In the genomic region with DNA sequence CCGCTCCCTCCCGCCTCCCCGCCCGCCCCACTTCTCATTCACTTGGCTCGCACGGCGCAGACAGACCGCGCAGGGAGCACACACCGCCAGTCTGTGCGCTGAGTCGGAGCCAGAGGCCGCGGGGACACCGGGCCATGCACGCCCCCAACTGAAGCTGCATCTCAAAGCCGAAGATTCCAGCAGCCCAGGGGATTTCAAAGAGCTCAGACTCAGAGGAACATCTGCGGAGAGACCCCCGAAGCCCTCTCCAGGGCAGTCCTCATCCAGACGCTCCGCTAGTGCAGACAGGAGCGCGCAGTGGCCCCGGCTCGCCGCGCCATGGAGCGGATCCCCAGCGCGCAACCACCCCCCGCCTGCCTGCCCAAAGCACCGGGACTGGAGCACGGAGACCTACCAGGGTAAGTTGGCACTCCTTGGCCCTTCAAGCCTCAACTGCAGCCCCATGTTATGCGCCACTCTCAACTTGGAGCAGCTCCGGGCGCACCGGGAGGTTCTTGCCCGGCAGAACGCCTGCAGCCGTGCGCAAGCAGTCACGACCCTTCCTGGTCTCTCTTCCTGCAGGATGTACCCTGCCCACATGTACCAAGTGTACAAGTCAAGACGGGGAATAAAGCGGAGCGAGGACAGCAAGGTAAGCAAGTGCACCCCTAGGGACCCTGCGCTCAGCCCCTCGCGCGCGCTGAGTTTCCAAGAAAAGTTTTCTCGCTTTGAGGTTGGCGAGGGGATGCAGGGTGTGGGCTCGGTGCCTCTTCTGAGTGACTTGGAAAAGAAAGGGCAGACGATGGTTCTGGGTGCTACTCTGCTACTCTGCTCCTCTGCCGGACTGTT, we compare ENCODE assay signal across 8 cellular contexts. TPM values are rescaled to one million over a fixed set of nuclear protein-coding genes. Genes with fewer than 3 reads are reported as not detected.
DNase-seq lines count a peak whose midpoint lies in the region; ATAC-seq and TF ChIP-seq lines count a peak whose summit lies in the region.

A gene (plus strand): TSS at position 37 of the 828 bp plus-strand sequence. CDS start 282 bp downstream, at position 319.

- H3K27ac Mint-ChIP-seq in Caco-2 (ENCODE audit: unreplicated experiment) = peak within 1 kb of the TSS; percentile 67

- TSS peak; percentile 33 for BruUV-seq in Caco-2 (replicated peaks; lab: Mats Ljungman, UMichigan)

- H3K27ac ChIP-seq in adrenal gland = peak within 1 kb of the TSS; percentile 98 to 100 (median 99)
- H3K27ac ChIP-seq in right cardiac atrium (ENCODE audit: low read length) = peak within 1 kb of the TSS; percentile 99

- CTCF ChIA-PET in Caco-2 (lab: Charles Lee) = interaction anchor here (0.8 to 2.3 kb wide), 10 partner anchors 36 to 268 kb away, joined by 3 to 10 read pairs (median 4); no protein-coding TSS in a partner anchor

- H3K36me3 Mint-ChIP-seq in Caco-2 (ENCODE audit: insufficient read depth, unreplicated experiment) = peaks cover 16% of the 10 kb centered on the region

- peaks cover 25% of the 10 kb centered on the region for H3K4me1 Mint-ChIP-seq in Caco-2 (ENCODE audit: low read depth, unreplicated experiment)

- WGBS in adrenal gland, 4 donors = 0 to 3% (median 1%) methylated on average over 12 to 55 of the region's 55 CpGs
- WGBS in right cardiac atrium = under 1% methylated on average over 55 of the region's 55 CpGs

- ATAC-seq in GM21367 (IDR thresholded peaks at IDR 0.05; ENCODE audit: unreplicated experiment) (peak; percentile 0), right cardiac atrium (peak; percentile 44 to 45)

- H3K27me3 ChIP-seq in Caco-2 (replicated peaks; ENCODE audit: control insufficient read depth, insufficient read depth, low read length) = no peaks in the 10 kb centered on the region
- no peaks in the 10 kb centered on the region for H3K27me3 ChIP-seq in adrenal gland
- no peaks in the 10 kb centered on the region for H3K27me3 ChIP-seq in right cardiac atrium (ENCODE audit: control insufficient read depth, insufficient read depth)

- DNase-seq in Caco-2 (no peak), LHCN-M2 (ENCODE audit: low read depth) (no peak), adrenal gland (peak in 2 of 7 donors; percentile 63 to 73), right cardiac atrium (peak in 2 of 3 donors; percentile 81), retinal pigment epithelial cell (ENCODE audit: low read depth) (no peak), SIG-M5 (lab: John Stamatoyannopoulos, UW) (no peak), DMS153 treated with DMSO at 0.1 percent for 48 hours (lab: John Stamatoyannopoulos, UW; ENCODE audit: unreplicated experiment) (no peak)

- H3K4me3 ChIP-seq in Caco-2 (ENCODE audit: low read depth, low read length) (peak within 1 kb of the TSS; percentile 70), adrenal gland (peak within 1 kb of the TSS; percentile 66 to 96 (median 82)), right cardiac atrium (ENCODE audit: low read length) (peak within 1 kb of the TSS; percentile 64), retinal pigment epithelial cell (ENCODE audit: low read length) (peak within 1 kb of the TSS; percentile 100)

- POLR2A ChIA-PET in Caco-2 (lab: Charles Lee) = interaction anchor here (0.5 to 1.2 kb wide), 6 partner anchors 7 to 259 kb away, joined by 3 to 10 read pairs (median 4); no protein-coding TSS in a partner anchor

- TF ChIP-seq CTCF in Caco-2 (IDR thresholded peaks at IDR 0.05; ENCODE audit: insufficient read depth in 1 of 2, low read depth in 1 of 2, low read length in 1 of 2, severe bottlenecking in 1 of 2, unreplicated experiment in 1 of 2) (no peak), adrenal gland (IDR thresholded peaks at IDR 0.05) (no peak), retinal pigment epithelial cell (conservative IDR thresholded peaks at IDR 0.05; ENCODE audit: low read depth, low read length) (no peak)

- H3K9me3 Mint-ChIP-seq in Caco-2 (ENCODE audit: unreplicated experiment) = no peaks in the 10 kb centered on the region

- H3K4me1 ChIP-seq in Caco-2 (peaks cover 23% of the 10 kb centered on the region), adrenal gland (replicated peaks in 1 of 2) (peaks cover 40 to 41% of the 10 kb centered on the region in 2 donors), right cardiac atrium (ENCODE audit: control insufficient read depth, insufficient read depth, low read length) (peaks cover 2% of the 10 kb centered on the region)

- peak within 1 kb of the TSS; percentile 89 for H3K4me3 Mint-ChIP-seq in Caco-2 (ENCODE audit: unreplicated experiment)

- TF ChIP-seq POLR2A in adrenal gland (IDR thresholded peaks at IDR 0.05) = peak; percentile 89 to 98

- H3K36me3 ChIP-seq in Caco-2 (ENCODE audit: control insufficient read depth, insufficient read depth, low read length) (peaks cover 2% of the 10 kb centered on the region), adrenal gland (replicated peaks in 1 of 2) (peaks cover 0 to 29% of the 10 kb centered on the region in 2 donors)

- no peaks in the 10 kb centered on the region for H3K27me3 Mint-ChIP-seq in Caco-2 (ENCODE audit: insufficient read depth, unreplicated experiment)

- H3K9me3 ChIP-seq in Caco-2 = no peaks in the 10 kb centered on the region
- no peaks in the 10 kb centered on the region for H3K9me3 ChIP-seq in adrenal gland (replicated peaks in 1 of 3)
- no peaks in the 10 kb centered on the region for H3K9me3 ChIP-seq in right cardiac atrium (ENCODE audit: control insufficient read depth, low read length)

- intact Hi-C loops in Caco-2 (cut with micrococcal nuclease; ENCODE audit: unreplicated experiment) = loop anchor here (1.0 to 5.0 kb wide), 4 partner anchors 77 to 323 kb away; a partner anchor contains a TSS
- intact Hi-C loops in adrenal gland (cut with DNase I) = loop anchor here (5.0 to 10.0 kb wide), 4 partner anchors 43 to 257 kb away; no protein-coding TSS in a partner anchor
- intact Hi-C loops in right cardiac atrium (cut with DNase I) = loop anchor here (5.0 to 10.0 kb wide), 6 partner anchors 38 to 257 kb away; no protein-coding TSS in a partner anchor

RNA-seq across cellular contexts. Expression of the gene that starts here (rescaled TPM):
- total RNA-seq in Caco-2 (2022) (8.5 and 8.7 TPM in 2 replicates), LHCN-M2 (2014; rRNA removed) (19.8 and 21.0 TPM in 2 replicates), adrenal gland (100 to 1,000 TPM in 4 of 8 donors, 10 to 100 TPM in 4; 57.2 to 224 (median 118) TPM), right cardiac atrium (10 to 100 TPM; 33.6 to 65.9 (median 39.2) TPM)
- 32.6 TPM for polyA plus RNA-seq in LHCN-M2 (2012)
- polyA plus RNA-seq in adrenal gland (10 to 100 TPM; 19.1 to 50.2 (median 49.8) TPM), right cardiac atrium (22.9 TPM)

Comparison
In these comparisons a context has a peak if more than half of its experiments do, and no peak if none do; other contexts are left out.
1. DNase-seq: peak in right cardiac atrium (2 of 3); none in Caco-2 (0 of 2), LHCN-M2 (single experiment), retinal pigment epithelial cell (single experiment), SIG-M5 (single experiment) and DMS153 treated with DMSO at 0.1 percent for 48 hours (single experiment).
2. Peak in every context shown above with its lines, with median percentiles within 50 percentile points of each other: H3K4me3 ChIP-seq.